In genomic region chr10:25175527-25176420, GRCh38 we compare ENCODE assay signal across 11 cellular contexts.
DNase-seq lines count a peak whose midpoint lies in the region; ATAC-seq lines count a peak whose summit lies in the region.
"Had no signal": no experiment of that assay in that cellular context is flagged by ENCODE, and none has a peak within 500 bp of the region (broad histone marks: within the 10 kb centered on the region; RNA-seq: fewer than 3 reads in every experiment).

No MANE protein-coding gene starts in this region.

- H3K36me3 Mint-ChIP-seq in stimulated activated naive B cell treated with anti-CD40 and anti-IgM and Interleukin-4, amounts not matched to agents 10 μg/mL and 1 μg/mL and 100 μg/mL, for 72 hours, result peaks cover 2 to 4% of the 10 kb centered on the region in 2 donors

- ATAC-seq in stimulated activated naive B cell treated with anti-CD40 and anti-IgM and Interleukin-4, amounts not matched to agents 10 μg/mL and 1 μg/mL and 100 μg/mL, for 72 hours (replicated peaks), result no peak
- ATAC-seq in GM19455 (IDR thresholded peaks at IDR 0.05; ENCODE audit: unreplicated experiment), result no peak

- no peaks in the 10 kb centered on the region for H3K9me3 ChIP-seq in iPS-15b (ENCODE audit: control insufficient read depth, insufficient read depth, low read length)

- peak overlapping the region; percentile 92 for H3K27ac Mint-ChIP-seq in stimulated activated naive B cell treated with anti-CD40 and anti-IgM and Interleukin-4, amounts not matched to agents 10 μg/mL and 1 μg/mL and 100 μg/mL, for 72 hours
- H3K27ac Mint-ChIP-seq: B cell had no signal

- H3K36me3 ChIP-seq in iPS-15b (ENCODE audit: control insufficient read depth, insufficient read depth, low read length), result no peaks in the 10 kb centered on the region

- no peaks in the 10 kb centered on the region for H3K4me1 ChIP-seq in iPS-15b (ENCODE audit: control insufficient read depth, insufficient read depth, low read length)

- peaks cover 59% of the 10 kb centered on the region for H3K27me3 ChIP-seq in iPS-15b (ENCODE audit: control insufficient read depth, insufficient read depth, low read length)

- no peak overlapping the region for H3K9ac ChIP-seq in iPS-15b (ENCODE audit: low read depth, low read length)

- H3K9me3 Mint-ChIP-seq in stimulated activated naive B cell treated with anti-CD40 and anti-IgM and Interleukin-4, amounts not matched to agents 10 μg/mL and 1 μg/mL and 100 μg/mL, for 72 hours, result peaks cover 2 to 5% of the 10 kb centered on the region in 2 donors

- peak overlapping the region; percentile 76 to 80 for H3K4me3 Mint-ChIP-seq in stimulated activated naive B cell treated with anti-CD40 and anti-IgM and Interleukin-4, amounts not matched to agents 10 μg/mL and 1 μg/mL and 100 μg/mL, for 72 hours
- H3K4me3 Mint-ChIP-seq: B cell had no signal

- H3K4me1 Mint-ChIP-seq in stimulated activated naive B cell treated with anti-CD40 and anti-IgM and Interleukin-4, amounts not matched to agents 10 μg/mL and 1 μg/mL and 100 μg/mL, for 72 hours, result peaks cover 13 to 28% of the 10 kb centered on the region in 2 donors

- H3K27me3 Mint-ChIP-seq in stimulated activated naive B cell treated with anti-CD40 and anti-IgM and Interleukin-4, amounts not matched to agents 10 μg/mL and 1 μg/mL and 100 μg/mL, for 72 hours, result peaks cover 31 to 67% of the 10 kb centered on the region in 2 donors

- peak; percentile 14 to 66 for DNase-seq in NCI-H526 (lab: John Stamatoyannopoulos, UW)
- no peak for DNase-seq in NCI-H526 treated with DMSO at 0.1 percent for 48 hours (lab: John Stamatoyannopoulos, UW)
- DNase-seq in T1000 (lab: John Stamatoyannopoulos, UW), result peak; percentile 12
- no peak for DNase-seq in stimulated activated naive B cell treated with anti-CD40 and anti-IgM and Interleukin-4, amounts not matched to agents 10 μg/mL and 1 μg/mL and 100 μg/mL, for 72 hours
- DNase-seq in activated CD4-positive, CD25-positive, alpha-beta regulatory T cell treated with anti-CD3 and anti-CD28 coated beads, Interleukin-2, amount 50 U/mL, for 72 hours, result no peak
- no peak for DNase-seq in SKM-1 (lab: John Stamatoyannopoulos, UW; ENCODE audit: unreplicated experiment)
- DNase-seq: activated CD8-positive, alpha-beta memory T cell treated with anti-CD3 and anti-CD28 coated beads for 24 hours; erythroblast had no signal

- peak overlapping the region; percentile 66 for H3K4me3 ChIP-seq in iPS-15b (ENCODE audit: low read depth, low read length)

Comparison
In these comparisons a context has a peak if more than half of its experiments do, and no peak if none do; other contexts are left out.
1. DNase-seq: peak in NCI-H526 (2 of 2) and T1000 (single experiment); none in NCI-H526 treated with DMSO at 0.1 percent for 48 hours (single experiment), stimulated activated naive B cell treated with anti-CD40 and anti-IgM and Interleukin-4, amounts not matched to agents 10 μg/mL and 1 μg/mL and 100 μg/mL, for 72 hours (single experiment), activated CD4-positive, CD25-positive, alpha-beta regulatory T cell treated with anti-CD3 and anti-CD28 coated beads, Interleukin-2, amount 50 U/mL, for 72 hours (single experiment) and SKM-1 (single experiment).